Comparison of ENCODE assay signal across 14 cellular contexts in the genomic region with DNA sequence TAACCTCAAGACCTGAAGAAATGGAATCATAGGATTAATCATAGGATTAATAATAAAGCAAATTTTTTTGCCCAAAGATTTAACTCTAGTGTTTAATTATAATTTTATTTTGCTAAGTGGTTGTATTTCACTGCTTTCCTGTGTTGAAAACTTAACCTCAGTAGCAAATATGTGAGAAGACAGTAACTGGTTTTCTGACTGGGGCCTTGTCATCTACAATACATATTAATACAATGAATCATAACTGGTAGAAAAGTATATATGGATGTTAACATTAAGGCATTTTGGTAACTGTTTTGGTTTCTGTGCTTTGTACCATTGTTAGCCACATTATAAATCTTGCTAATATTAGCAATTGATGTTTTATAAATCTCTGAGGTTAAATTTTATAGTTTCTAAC.
"Had no signal": no experiment of that assay in that cellular context is flagged by ENCODE, and none has a peak within 500 bp of the region (broad histone marks: within the 10 kb centered on the region; RNA-seq: fewer than 3 reads in every experiment).

No MANE protein-coding gene starts in this region.

- H3K36me3 ChIP-seq: transverse colon had no signal

- H3K4me1 Mint-ChIP-seq: immature natural killer cell, nephron progenitor cell had no signal

- H3K4me1 ChIP-seq: transverse colon had no signal

- H3K27ac ChIP-seq: transverse colon, VCaP had no signal

- H3K36me3 Mint-ChIP-seq: immature natural killer cell had no signal

- H3K9me3 ChIP-seq: transverse colon had no signal

- H3K27ac Mint-ChIP-seq: activated CD8-positive, alpha-beta T cell treated with anti-CD3 and anti-CD28 coated beads, Interleukin-2, amount 10 ng/mL, durations not matched to agents 7 days and 5 days; brain; immature natural killer cell; nephron progenitor cell had no signal

- H3K27me3 ChIP-seq: transverse colon had no signal

- ATAC-seq: activated CD8-positive, alpha-beta T cell treated with anti-CD3 and anti-CD28 coated beads, Interleukin-2, amount 10 ng/mL, durations not matched to agents 7 days and 5 days; left lobe of liver; sciatic nerve had no signal

- H3K4me3 Mint-ChIP-seq: activated CD8-positive, alpha-beta T cell treated with anti-CD3 and anti-CD28 coated beads, Interleukin-2, amount 10 ng/mL, durations not matched to agents 7 days and 5 days; brain; immature natural killer cell; nephron progenitor cell had no signal

- H3K4me3 ChIP-seq: transverse colon had no signal

- DNase-seq: activated CD8-positive, alpha-beta T cell treated with anti-CD3 and anti-CD28 coated beads, Interleukin-2, amount 10 ng/mL, durations not matched to agents 7 days and 5 days; activated naive CD4-positive, alpha-beta T cell treated with Interleukin-2 at 50 U/mL for 16 hours; hypothalamus; immature natural killer cell; mesendoderm; nephron progenitor cell; stimulated activated naive CD4-positive, alpha-beta T cell; substantia nigra; T1000; transverse colon had no signal
